1 cellular context compared by ENCODE assay signal in the genomic region with DNA sequence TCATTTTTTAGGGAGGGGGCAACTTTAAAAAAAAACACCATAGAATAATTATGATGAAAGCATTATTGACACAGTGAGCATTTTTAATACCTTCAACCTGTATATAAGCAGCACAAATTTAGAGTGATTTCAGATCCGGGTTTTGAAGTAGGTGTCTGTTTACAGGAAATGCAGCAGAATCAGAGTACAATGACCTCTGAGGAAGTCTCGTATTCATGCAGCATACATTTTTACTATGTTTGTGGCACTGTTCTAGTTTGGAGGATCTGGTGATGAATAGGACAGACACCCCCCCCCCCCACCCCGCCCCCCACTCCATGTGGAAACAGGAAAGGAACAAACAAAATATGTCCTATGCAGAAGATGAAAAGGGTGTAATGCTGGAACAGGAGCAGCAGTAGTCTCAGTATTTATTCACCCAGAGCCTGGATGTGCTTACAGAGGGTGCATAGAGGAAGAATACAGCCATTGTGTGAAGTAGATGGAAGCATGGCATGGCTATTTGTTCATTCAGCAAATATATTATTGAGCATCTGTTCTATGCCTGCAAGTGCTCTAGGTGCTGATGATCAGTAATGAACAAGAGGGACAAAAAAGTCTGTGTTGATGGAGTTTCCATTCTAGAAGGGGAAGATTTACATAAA.
TF ChIP-seq lines count a peak whose summit lies in the region.

No MANE protein-coding gene starts in this region.

TF ChIP-seq in H1, 55 proteins besides CTCF, POLR2A, EP300 and RAD21:
- TF ChIP-seq KDM4A (IDR thresholded peaks at IDR 0.05; ENCODE audit: low read depth, low read length, severe bottlenecking): no peak
- no peak for TF ChIP-seq BCL11A (IDR thresholded peaks at IDR 0.05; ENCODE audit: low read depth in 2 of 2, low read length in 2 of 2)
- no peak for TF ChIP-seq RFX5 (IDR thresholded peaks at IDR 0.05; ENCODE audit: borderline replicate concordance, low read depth, low read length)
- no peak for TF ChIP-seq SIX5 (IDR thresholded peaks at IDR 0.05; ENCODE audit: low read depth, low read length)
- TF ChIP-seq RXRA (IDR thresholded peaks at IDR 0.05; ENCODE audit: insufficient read depth, low read depth, low read length): no peak
- TF ChIP-seq HDAC2 (IDR thresholded peaks at IDR 0.05; ENCODE audit: borderline replicate concordance in 1 of 2, low read depth in 2 of 2, low read length in 2 of 2): no peak
- TF ChIP-seq GTF2F1 (IDR thresholded peaks at IDR 0.05; ENCODE audit: borderline replicate concordance, low read depth, low read length): no peak
- TF ChIP-seq CBX8 (IDR thresholded peaks at IDR 0.05; ENCODE audit: borderline replicate concordance, low read depth, low read length): no peak
- no peak for TF ChIP-seq SAP30 (IDR thresholded peaks at IDR 0.05; ENCODE audit: insufficient read depth, insufficient replicate concordance, low read length)
- TF ChIP-seq POU5F1 (IDR thresholded peaks at IDR 0.05; ENCODE audit: low read depth, low read length): no peak
- no peak for TF ChIP-seq JUND (IDR thresholded peaks at IDR 0.05; ENCODE audit: low read length)
- TF ChIP-seq, protein P1, sequence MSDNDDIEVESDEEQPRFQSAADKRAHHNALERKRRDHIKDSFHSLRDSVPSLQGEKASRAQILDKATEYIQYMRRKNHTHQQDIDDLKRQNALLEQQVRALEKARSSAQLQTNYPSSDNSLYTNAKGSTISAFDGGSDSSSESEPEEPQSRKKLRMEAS (IDR thresholded peaks at IDR 0.05): no peak
- TF ChIP-seq SUZ12 (IDR thresholded peaks at IDR 0.05; ENCODE audit: low read length): no peak
- TF ChIP-seq CEBPB (IDR thresholded peaks at IDR 0.05; ENCODE audit: low read depth, low read length): no peak
- TF ChIP-seq TAF1 (IDR thresholded peaks at IDR 0.05; ENCODE audit: low read depth, low read length): no peak
- no peak for TF ChIP-seq MAFK (IDR thresholded peaks at IDR 0.05; ENCODE audit: low read depth, low read length)
- no peak for TF ChIP-seq KDM1A (IDR thresholded peaks at IDR 0.05; ENCODE audit: borderline replicate concordance, low read length)
- TF ChIP-seq ASH2L (IDR thresholded peaks at IDR 0.05; ENCODE audit: low read length): no peak
